8 cellular contexts compared by ENCODE assay signal in genomic region chr5:39578887-39579497, GRCh38.
DNase-seq lines count a peak whose midpoint lies in the region; ATAC-seq, FAIRE-seq and TF ChIP-seq lines count a peak whose summit lies in the region.

No MANE protein-coding gene starts in this region.

- H3K4me3 ChIP-seq in DOHH2 (ENCODE audit: low read length) = no peak overlapping the region

- H3K4me1 ChIP-seq in DOHH2 (ENCODE audit: control insufficient read depth, low read length) = no peaks in the 10 kb centered on the region

- no peaks in the 10 kb centered on the region for H3F3A ChIP-seq in DOHH2 (ENCODE audit: control insufficient read depth, insufficient read depth)

- H3K36me3 Mint-ChIP-seq in neural crest cell (ENCODE audit: low read depth) = no peaks in the 10 kb centered on the region

- no peaks in the 10 kb centered on the region for H3K9me3 Mint-ChIP-seq in neural crest cell

- no peak overlapping the region for H3K4me2 ChIP-seq in DOHH2 (ENCODE audit: low read length)

- H3K27ac Mint-ChIP-seq in neural crest cell (ENCODE audit: unreplicated experiment) = no peak overlapping the region

- ATAC-seq in HG03565 (IDR thresholded peaks at IDR 0.05; ENCODE audit: unreplicated experiment) (no peak), HG02571 (IDR thresholded peaks at IDR 0.05; ENCODE audit: unreplicated experiment) (no peak), HG03442 (IDR thresholded peaks at IDR 0.05; ENCODE audit: unreplicated experiment) (no peak)

- no peaks in the 10 kb centered on the region for H3K79me2 ChIP-seq in DOHH2 (ENCODE audit: control insufficient read depth, low read length)

- peak; percentile 96 for FAIRE-seq in colon (lab: Jason Lieb, UNC)

- no peaks in the 10 kb centered on the region for H3K9me2 ChIP-seq in DOHH2 (replicated peaks; ENCODE audit: control insufficient read depth, low read length)

- DNase-seq in neural crest cell (ENCODE audit: low read depth, low spot score) (no peak), NCI-H146 (lab: John Stamatoyannopoulos, UW) (no peak)

- no peak overlapping the region for H3K27ac ChIP-seq in DOHH2 (ENCODE audit: low read depth, low read length)

- H3K27me3 Mint-ChIP-seq in neural crest cell (ENCODE audit: low read depth) = peaks cover 3% of the 10 kb centered on the region

- H3K36me3 ChIP-seq in DOHH2 (ENCODE audit: control insufficient read depth, low read length) = no peaks in the 10 kb centered on the region

- peaks cover 6% of the 10 kb centered on the region; the same call in 1 of the 2 replicates for H3K27me3 ChIP-seq in DOHH2 (ENCODE audit: control insufficient read depth, low read length)

- no peaks in the 10 kb centered on the region for H4K20me1 ChIP-seq in DOHH2 (ENCODE audit: control insufficient read depth, insufficient read depth, low read depth, low read length)

- H3K4me3 Mint-ChIP-seq in neural crest cell = no peak overlapping the region

- H3K9me3 ChIP-seq in DOHH2 (ENCODE audit: control insufficient read depth, insufficient read depth, low read length) = no peaks in the 10 kb centered on the region

- H3K4me1 Mint-ChIP-seq in neural crest cell = no peaks in the 10 kb centered on the region

- TF ChIP-seq CTCF in DOHH2 (IDR thresholded peaks at IDR 0.05; ENCODE audit: low read depth, low read length, poor library complexity, severe bottlenecking) = peak; percentile 56
- TF ChIP-seq CTCF in LNCAP (IDR thresholded peaks at IDR 0.05) = peak; percentile 72
- peak; percentile 88 for TF ChIP-seq CTCF in neural crest cell (conservative IDR thresholded peaks at IDR 0.05)
